11 cellular contexts compared by ENCODE assay signal in genomic region chr14:92657457-92658142, GRCh38.
A peak's percentile ranks its signal among the peaks of the same experiment; 100 is the strongest.
DNase-seq lines count a peak whose midpoint lies in the region; ATAC-seq, FAIRE-seq and TF ChIP-seq lines count a peak whose summit lies in the region.
"Had no signal": no experiment of that assay in that cellular context is flagged by ENCODE, and none has a peak within 500 bp of the region (broad histone marks: within the 10 kb centered on the region; RNA-seq: fewer than 3 reads in every experiment).

No MANE protein-coding gene starts in this region.

- peaks cover 47% of the 10 kb centered on the region for H3K36me3 Mint-ChIP-seq in activated T-cell treated with anti-CD3 and anti-CD28 coated beads, Interleukin-2, amount 50 U/mL, for 4 hours (ENCODE audit: insufficient read depth)
- peaks cover 31 to 73% of the 10 kb centered on the region in 2 donors for H3K36me3 Mint-ChIP-seq in naive B cell

- no peaks in the 10 kb centered on the region for H4K20me1 ChIP-seq in GM12878 (ENCODE audit: control insufficient read depth, insufficient read depth)
- no peaks in the 10 kb centered on the region for H4K20me1 ChIP-seq in MM.1S (ENCODE audit: insufficient read depth, low read length)

- H3K9me3 ChIP-seq in GM12878 (replicated peaks; ENCODE audit: control insufficient read depth, insufficient read depth, low read length): no peaks in the 10 kb centered on the region
- no peaks in the 10 kb centered on the region for H3K9me3 ChIP-seq in upper lobe of left lung
- H3K9me3 ChIP-seq in MM.1S (replicated peaks; ENCODE audit: insufficient read depth, low read length): no peaks in the 10 kb centered on the region
- H3K9me3 ChIP-seq: thoracic aorta had no signal

- TF ChIP-seq POLR2A in GM12878 (IDR thresholded peaks at IDR 0.05; ENCODE audit: low read depth, low read length) (no peak), upper lobe of left lung (IDR thresholded peaks at IDR 0.05) (peak in 1 of 4 donors; percentile 70)

- H3K9ac ChIP-seq in GM12878 (ENCODE audit: control insufficient read depth, insufficient read depth, low read length): no peak overlapping the region
- H3K9ac ChIP-seq in MM.1S (ENCODE audit: low read length): no peak overlapping the region

- RAD21 ChIA-PET in GM12878 (lab: Charles Lee; ENCODE audit: unreplicated experiment): interaction anchor here (1.2 to 8.5 kb wide), 4 partner anchors 7 to 71 kb away, joined by 3 to 101 read pairs (median 6); no protein-coding TSS in a partner anchor

- TF ChIP-seq EP300 in GM12878 (IDR thresholded peaks at IDR 0.05; ENCODE audit: borderline replicate concordance in 1 of 2, control insufficient read depth in 1 of 2, low read depth in 2 of 2, low read length in 2 of 2) (no peak), upper lobe of left lung (IDR thresholded peaks at IDR 0.05) (no peak)

- H3K27me3 Mint-ChIP-seq in activated T-cell treated with anti-CD3 and anti-CD28 coated beads, Interleukin-2, amount 50 U/mL, for 4 hours (ENCODE audit: low read depth): no peaks in the 10 kb centered on the region
- H3K27me3 Mint-ChIP-seq in naive B cell: no peaks in the 10 kb centered on the region

- H3K27me3 ChIP-seq in GM12878 (replicated peaks in 1 of 2; ENCODE audit: control insufficient read depth in 2 of 2, insufficient read depth in 2 of 2, low read length in 1 of 2): no peaks in the 10 kb centered on the region
- no peaks in the 10 kb centered on the region for H3K27me3 ChIP-seq in upper lobe of left lung
- no peaks in the 10 kb centered on the region for H3K27me3 ChIP-seq in MM.1S (replicated peaks; ENCODE audit: insufficient read depth, low read length)

- H3K4me2 ChIP-seq in GM12878 (ENCODE audit: control insufficient read depth, insufficient read depth) (0 out of 2 replicates have a peak overlapping the region, but pooled peaks have one; percentile 1), MM.1S (ENCODE audit: low read depth, low read length) (no peak overlapping the region)

- intact Hi-C loops in GM12878 (cut with micrococcal nuclease; ENCODE audit: unreplicated experiment): no loop called here

- CTCF ChIA-PET in GM12878 (lab: Yijun Ruan, JAX): interaction anchor here (1.0 to 1.7 kb wide), 3 partner anchors 11 to 68 kb away, joined by 3 to 9 read pairs (median 4); no protein-coding TSS in a partner anchor

- FAIRE-seq in GM12878 (lab: Jason Lieb, UNC): no peak

- no peaks in the 10 kb centered on the region for H3K9me3 Mint-ChIP-seq in activated T-cell treated with anti-CD3 and anti-CD28 coated beads, Interleukin-2, amount 50 U/mL, for 4 hours
- H3K9me3 Mint-ChIP-seq in naive B cell: no peaks in the 10 kb centered on the region

- no peak for TF ChIP-seq RAD21 in GM12878 (IDR thresholded peaks at IDR 0.05; ENCODE audit: insufficient read depth, low read depth, low read length)

- in situ Hi-C loops in GM12878 (cut with MboI): no loop called here

- peaks cover 34% of the 10 kb centered on the region for H3K79me2 ChIP-seq in GM12878 (ENCODE audit: control insufficient read depth, insufficient read depth, low read length)
- no peaks in the 10 kb centered on the region for H3K79me2 ChIP-seq in MM.1S (ENCODE audit: low read length)

- H3K4me1 ChIP-seq in GM12878 (ENCODE audit: control insufficient read depth, insufficient read depth, low read length) (peaks cover 18% of the 10 kb centered on the region), upper lobe of left lung (peaks cover 37 to 64% (median 50%) of the 10 kb centered on the region in 4 donors), MM.1S (ENCODE audit: low read length) (no peaks in the 10 kb centered on the region)

- H2AFZ ChIP-seq in GM12878 (ENCODE audit: control insufficient read depth, low read depth, low read length) (no peak overlapping the region), MM.1S (ENCODE audit: low read length) (no peak overlapping the region)

- WGBS in GM12878 (ENCODE audit: insufficient coverage, insufficient replicate concordance, low lambda C conversion rate, missing lambda C conversion rate): 71% methylated on average over 13 of the region's 13 CpGs
- 41 to 48% methylated on average over 13 of the region's 13 CpGs for WGBS in upper lobe of left lung, 2 donors

- peak overlapping the region; percentile 63 for H3K4me3 Mint-ChIP-seq in activated T-cell treated with anti-CD3 and anti-CD28 coated beads, Interleukin-2, amount 50 U/mL, for 4 hours
- peak overlapping the region; percentile 69 to 100 (median 95) for H3K4me3 Mint-ChIP-seq in naive B cell

- POLR2A ChIA-PET in GM12878 (lab: Charles Lee): interaction anchor here (0.6 to 1.1 kb wide), 3 partner anchors 13 to 144 kb away, joined by 3 to 5 read pairs (median 3); partner anchors contain the start of gene RIN3

- H3F3A ChIP-seq in MM.1S (ENCODE audit: insufficient read depth, low read length): no peaks in the 10 kb centered on the region

- TF ChIP-seq CTCF in GM12878 (IDR thresholded peaks at IDR 0.05 in 2 of 3, conservative IDR thresholded peaks at IDR 0.05 in 1 of 3; ENCODE audit: control insufficient read depth in 2 of 3, extremely low read depth in 1 of 3, insufficient read depth in 1 of 3, low read depth in 3 of 3, low read length in 3 of 3) (no peak), upper lobe of left lung (IDR thresholded peaks at IDR 0.05) (no peak), MM.1S (IDR thresholded peaks at IDR 0.05; ENCODE audit: low read length) (no peak)

- H3K4me1 Mint-ChIP-seq in activated T-cell treated with anti-CD3 and anti-CD28 coated beads, Interleukin-2, amount 50 U/mL, for 4 hours (ENCODE audit: low read depth): peaks cover 89% of the 10 kb centered on the region
- peaks cover 92% of the 10 kb centered on the region in 3 donors for H3K4me1 Mint-ChIP-seq in naive B cell

- SMC1A ChIA-PET in GM12878 (lab: Charles Lee; ENCODE audit: uncharacterized antibody, unreplicated experiment): interaction anchor here (0.9 to 1.3 kb wide), 5 partner anchors 9 to 88 kb away, joined by 3 to 7 read pairs (median 4); no protein-coding TSS in a partner anchor

- H3K36me3 ChIP-seq in GM12878 (ENCODE audit: control insufficient read depth in 2 of 2, insufficient read depth in 2 of 2, low read length in 1 of 2) (peaks cover 6 to 12% of the 10 kb centered on the region in 2 experiments; a peak in 3 of 4 replicates), upper lobe of left lung (peaks cover 2 to 50% (median 21%) of the 10 kb centered on the region in 4 donors), MM.1S (replicated peaks; ENCODE audit: insufficient read depth, low read length) (no peaks in the 10 kb centered on the region)

- H3K27ac ChIP-seq in GM12878 (ENCODE audit: control insufficient read depth, insufficient read depth) (no peak overlapping the region), upper lobe of left lung (peak overlapping the region; percentile 76 to 96 (median 90)), MM.1S (ENCODE audit: low read length) (no peak overlapping the region)

- BruUV-seq in GM12878 (replicated peaks; lab: Mats Ljungman, UMichigan): no TSS peak

- H3K4me3 ChIP-seq in GM12878: no peak overlapping the region
- no peak overlapping the region for H3K4me3 ChIP-seq in upper lobe of left lung
- no peak overlapping the region for H3K4me3 ChIP-seq in MM.1S (ENCODE audit: low read length)
- H3K4me3 ChIP-seq: thoracic aorta had no signal

- no peak for DNase-seq in activated T-cell treated with anti-CD3 and anti-CD28 coated beads, Interleukin-2, amount 50 U/mL, for 4 hours
- DNase-seq in activated T-cell treated with anti-CD3 and anti-CD28 coated beads, Interleukin-2, amount 50 U/mL, for 1 hour: no peak
- DNase-seq in GM12878 (ENCODE audit: low read depth, low spot score) (no peak), naive B cell (no peak), upper lobe of left lung (peak; percentile 54 to 82), MM.1S (no peak), kidney tubule cell (ENCODE audit: low spot score) (no peak), NCI-H1092 treated with DMSO at 0.1 percent for 48 hours (lab: John Stamatoyannopoulos, UW) (no peak)
- DNase-seq: ACHN, NCI-H524 had no signal

- H3K9me2 ChIP-seq in MM.1S (replicated peaks; ENCODE audit: insufficient read depth, low read length): no peaks in the 10 kb centered on the region

- no peak for ATAC-seq in activated T-cell treated with anti-CD3 and anti-CD28 coated beads, Interleukin-2, amount 50 U/mL, for 4 hours
- ATAC-seq in GM12878 (no peak; the same call in 2 of the 3 replicates), naive B cell (ENCODE audit: low read depth in 2 of 2) (no peak), upper lobe of left lung (ENCODE audit: low FRiP score in 2 of 2) (peak; percentile 58 to 73)

- H3K27ac Mint-ChIP-seq in naive B cell: peak overlapping the region; percentile 72 to 99 (median 92)

TF ChIP-seq in GM12878, 131 proteins besides CTCF, POLR2A, EP300 and RAD21 (continues in another document):
- TF ChIP-seq USF2 (IDR thresholded peaks at IDR 0.05; ENCODE audit: borderline replicate concordance, low read depth, low read length): no peak
- TF ChIP-seq KDM1A (IDR thresholded peaks at IDR 0.05; ENCODE audit: borderline replicate concordance): no peak
- no peak for TF ChIP-seq ZZZ3 (IDR thresholded peaks at IDR 0.05; ENCODE audit: control insufficient read depth, insufficient read length, low read depth)
- TF ChIP-seq RAD51 (IDR thresholded peaks at IDR 0.05): no peak

Comparison
In these comparisons a context has a peak if more than half of its experiments do, and no peak if none do; other contexts are left out.
1. ATAC-seq: peak in upper lobe of left lung (2 of 2); none in activated T-cell treated with anti-CD3 and anti-CD28 coated beads, Interleukin-2, amount 50 U/mL, for 4 hours (0 of 2), GM12878 (single experiment) and naive B cell (0 of 2).
2. DNase-seq: peak in upper lobe of left lung (2 of 2); none in activated T-cell treated with anti-CD3 and anti-CD28 coated beads, Interleukin-2, amount 50 U/mL, for 4 hours (single experiment), activated T-cell treated with anti-CD3 and anti-CD28 coated beads, Interleukin-2, amount 50 U/mL, for 1 hour (single experiment), GM12878 (single experiment), naive B cell (single experiment), MM.1S (single experiment), kidney tubule cell (single experiment) and NCI-H1092 treated with DMSO at 0.1 percent for 48 hours (single experiment).
3. H3K27ac ChIP-seq: peak in upper lobe of left lung (4 of 4); none in GM12878 (single experiment) and MM.1S (single experiment).